ENCODE assay signal across 17 cellular contexts in genomic region chr20:4011226-4011975, GRCh38. TPM values are rescaled to one million over a fixed set of nuclear protein-coding genes. Genes with fewer than 3 reads are reported as not detected.
A peak's percentile ranks its signal among the peaks of the same experiment; 100 is the strongest.
DNase-seq lines count a peak whose midpoint lies in the region; ATAC-seq, FAIRE-seq and TF ChIP-seq lines count a peak whose summit lies in the region.
"Had no signal": no experiment of that assay in that cellular context is flagged by ENCODE, and none has a peak within 500 bp of the region (broad histone marks: within the 10 kb centered on the region; RNA-seq: fewer than 3 reads in every experiment).

No MANE protein-coding gene starts in this region.

- H3K4me2 ChIP-seq in neural cell (ENCODE audit: low read length), result no peak overlapping the region

- DNase-seq in CD4-positive, alpha-beta memory T cell, result no peak
- peak; percentile 41 for DNase-seq in bronchial epithelial cell (ENCODE audit: low read depth)
- no peak for DNase-seq in posterior cingulate gyrus
- no peak for DNase-seq in AG20443 (ENCODE audit: low spot score)
- DNase-seq: activated CD4-positive, alpha-beta T cell treated with anti-CD3 and anti-CD28 coated beads for 1 hour; activated naive CD4-positive, alpha-beta T cell treated with anti-CD3 and anti-CD28 coated beads, Interleukin-2, amount 10 ng/mL, durations not matched to agents 7 days and 5 days; C1 segment of cervical spinal cord; KG1; NCI-H1417; NCI-H446 treated with DMSO at 0.1 percent for 48 hours; SHP77 treated with DMSO at 0.1 percent for 48 hours; sigmoid colon had no signal

- no peaks in the 10 kb centered on the region for H3K9me3 Mint-ChIP-seq in CD4-positive, alpha-beta memory T cell
- H3K9me3 Mint-ChIP-seq: activated naive CD4-positive, alpha-beta T cell treated with anti-CD3 and anti-CD28 coated beads, Interleukin-2, amount 10 ng/mL, durations not matched to agents 7 days and 5 days had no signal

- no peak overlapping the region for H2AFZ ChIP-seq in neural cell (ENCODE audit: low read depth, low read length)

- no peak overlapping the region for H3K4me3 ChIP-seq in CD4-positive, alpha-beta memory T cell (ENCODE audit: low read length in 2 of 2)
- H3K4me3 ChIP-seq in GM12875 (ENCODE audit: low read depth, low read length) (no peak overlapping the region), bronchial epithelial cell (ENCODE audit: low read depth, low read length) (no peak overlapping the region), neural cell (ENCODE audit: low read length) (peak overlapping the region; percentile 97)
- H3K4me3 ChIP-seq: sigmoid colon had no signal

- POLR2A ChIA-PET in CD4-positive, alpha-beta memory T cell (lab: Charles Lee; ENCODE audit: partially characterized antibody), result no interaction called here

- CTCF ChIA-PET in CD4-positive, alpha-beta memory T cell (lab: Charles Lee; ENCODE audit: partially characterized antibody), result interaction anchor here (0.8 to 9.0 kb wide), 8 partner anchors 12 to 167 kb away, joined by 3 to 97 read pairs (median 4); no protein-coding TSS in a partner anchor

- no peak overlapping the region for H3K4me3 Mint-ChIP-seq in CD4-positive, alpha-beta memory T cell
- H3K4me3 Mint-ChIP-seq: activated naive CD4-positive, alpha-beta T cell treated with anti-CD3 and anti-CD28 coated beads, Interleukin-2, amount 10 ng/mL, durations not matched to agents 7 days and 5 days had no signal

- H3K9ac ChIP-seq in neural cell (ENCODE audit: low read length), result no peak overlapping the region

- H3K27me3 Mint-ChIP-seq in CD4-positive, alpha-beta memory T cell, result no peaks in the 10 kb centered on the region

- H3K36me3 ChIP-seq in CD4-positive, alpha-beta memory T cell (ENCODE audit: insufficient read depth, low read length), result no peaks in the 10 kb centered on the region
- H3K36me3 ChIP-seq in bronchial epithelial cell (ENCODE audit: control insufficient read depth, insufficient read depth, low read length) (no peaks in the 10 kb centered on the region), neural cell (ENCODE audit: insufficient read depth, low read length) (peaks cover 6% of the 10 kb centered on the region)
- H3K36me3 ChIP-seq: sigmoid colon had no signal

- intact Hi-C loops in CD4-positive, alpha-beta memory T cell (cut with micrococcal nuclease), result loop anchor here (5.0 kb wide), 2 partner anchors 104 to 581 kb away; no protein-coding TSS in a partner anchor
- intact Hi-C loops in posterior cingulate gyrus (cut with DNase I), result loop anchor here (5.0 kb wide), 1 partner anchor 74 kb away; no protein-coding TSS in a partner anchor

- H3K9me2 ChIP-seq in neural cell (ENCODE audit: insufficient read depth, low read length), result no peaks in the 10 kb centered on the region

- no peaks in the 10 kb centered on the region for H3K9me3 ChIP-seq in CD4-positive, alpha-beta memory T cell (ENCODE audit: control insufficient read depth in 1 of 2, low read length in 2 of 2)
- no peaks in the 10 kb centered on the region for H3K9me3 ChIP-seq in neural cell (ENCODE audit: low read length)
- H3K9me3 ChIP-seq: sigmoid colon had no signal

- TF ChIP-seq CTCF in GM12875 (IDR thresholded peaks at IDR 0.05; ENCODE audit: borderline replicate concordance, insufficient read depth, low read depth, low read length) (0 out of 2 replicates have a peak, but pooled peaks have one; percentile 13), bronchial epithelial cell (IDR thresholded peaks at IDR 0.05; ENCODE audit: insufficient read depth, low read length, severe bottlenecking) (no peak), neural cell (IDR thresholded peaks at IDR 0.05; ENCODE audit: poor library complexity, severe bottlenecking) (no peak)

- no peak for TF ChIP-seq EP300 in neural cell (conservative IDR thresholded peaks at IDR 0.05; ENCODE audit: poor library complexity, severe bottlenecking)

- no peak for TF ChIP-seq RAD21 in neural cell (conservative IDR thresholded peaks at IDR 0.05)

- ATAC-seq in HG03280 (IDR thresholded peaks at IDR 0.05; ENCODE audit: unreplicated experiment) (no peak), GM21717 (IDR thresholded peaks at IDR 0.05; ENCODE audit: unreplicated experiment) (no peak)

- peaks cover 6% of the 10 kb centered on the region for H4K20me1 ChIP-seq in neural cell (ENCODE audit: insufficient read depth)

- H3K27ac ChIP-seq in CD4-positive, alpha-beta memory T cell (ENCODE audit: low read depth, low read length), result no peak overlapping the region
- H3K27ac ChIP-seq in neural cell (ENCODE audit: low read length), result no peak overlapping the region

- peaks cover 15 to 40% (median 31%) of the 10 kb centered on the region in 4 donors for H3K4me1 Mint-ChIP-seq in CD4-positive, alpha-beta memory T cell

- no peaks in the 10 kb centered on the region for H3K27me3 ChIP-seq in CD4-positive, alpha-beta memory T cell (ENCODE audit: insufficient read depth, low read length)
- H3K27me3 ChIP-seq in bronchial epithelial cell (ENCODE audit: control insufficient read depth, insufficient read depth, low read length), result no peaks in the 10 kb centered on the region
- no peaks in the 10 kb centered on the region for H3K27me3 ChIP-seq in neural cell (ENCODE audit: insufficient read depth, low read depth, low read length)
- H3K27me3 ChIP-seq: sigmoid colon had no signal

- H3K27ac Mint-ChIP-seq in CD4-positive, alpha-beta memory T cell, result peak overlapping the region in 4 of 7 donors; percentile 28 to 73 (median 70)
- H3K27ac Mint-ChIP-seq: activated naive CD4-positive, alpha-beta T cell treated with anti-CD3 and anti-CD28 coated beads, Interleukin-2, amount 10 ng/mL, durations not matched to agents 7 days and 5 days had no signal

- H3K36me3 Mint-ChIP-seq in CD4-positive, alpha-beta memory T cell, result peaks cover 5 to 7% of the 10 kb centered on the region in 2 donors

- no peak for FAIRE-seq in bronchial epithelial cell (lab: Jason Lieb, UNC)
- FAIRE-seq: frontal cortex had no signal

- peaks cover 80% of the 10 kb centered on the region for H3K79me2 ChIP-seq in neural cell (replicated peaks; ENCODE audit: insufficient read depth, low read length)

- no peaks in the 10 kb centered on the region for H3F3A ChIP-seq in neural cell (ENCODE audit: insufficient read depth, low read length, poor library complexity, severe bottlenecking)

- peaks cover 22% of the 10 kb centered on the region for H3K4me1 ChIP-seq in CD4-positive, alpha-beta memory T cell (ENCODE audit: insufficient read depth, low read length)

TF ChIP-seq in neural cell, 6 proteins besides CTCF, POLR2A, EP300 and RAD21:
- no peak for TF ChIP-seq REST (IDR thresholded peaks at IDR 0.05; ENCODE audit: borderline replicate concordance)
- TF ChIP-seq MXI1 (conservative IDR thresholded peaks at IDR 0.05; ENCODE audit: poor library complexity, severe bottlenecking), result no peak
- no peak for TF ChIP-seq POLR2AphosphoS5 (IDR thresholded peaks at IDR 0.05)
- TF ChIP-seq TAF1 (IDR thresholded peaks at IDR 0.05; ENCODE audit: low read depth), result no peak
TF ChIP-seq in neural cell: peak in this region for 0.

RNA-seq across cellular contexts. Expression of gene RNF24, which starts 4.0 kb away (rescaled TPM):
- total RNA-seq in CD4-positive, alpha-beta memory T cell, result 10 to 100 TPM; 23.0 to 25.8 TPM
- 10 to 100 TPM; 15.4 to 17.2 TPM for polyA plus RNA-seq in CD4-positive, alpha-beta memory T cell
- 1.3 and 2.3 TPM in 2 replicates for total RNA-seq in bronchial epithelial cell
- 11.0 and 12.7 TPM in 2 replicates for polyA plus RNA-seq in neural cell
- 37.7 and 53.9 TPM in 2 replicates for polyA minus RNA-seq in neural cell
